36 cellular contexts compared by ENCODE assay signal in the genomic region with DNA sequence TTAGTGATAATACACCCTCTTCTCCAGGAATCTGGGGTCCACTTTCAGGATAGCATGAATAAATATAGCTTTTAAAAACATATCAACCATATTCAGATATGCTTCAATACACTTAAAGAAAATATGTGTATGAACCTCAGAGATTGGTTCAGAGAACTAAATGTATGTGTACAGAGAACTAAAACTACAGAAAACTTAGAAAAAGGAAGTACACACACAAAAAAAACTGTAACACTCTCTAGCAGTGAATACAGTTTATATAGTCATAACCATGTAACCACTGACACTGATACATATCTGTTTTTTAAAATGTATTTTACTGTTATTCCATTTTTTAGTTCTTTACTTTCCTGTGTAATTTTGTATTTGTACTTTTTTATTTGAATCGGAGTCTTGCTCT.
"Had no signal": no experiment of that assay in that cellular context is flagged by ENCODE, and none has a peak within 500 bp of the region (broad histone marks: within the 10 kb centered on the region; RNA-seq: fewer than 3 reads in every experiment).

No MANE protein-coding gene starts in this region.

- H3K9me3 Mint-ChIP-seq: activated naive CD4-positive, alpha-beta T cell treated with anti-CD3 and anti-CD28 coated beads, Interleukin-2, amount 50 U/mL, for 24 hours; activated naive CD8-positive, alpha-beta T cell treated with anti-CD3 and anti-CD28 coated beads, Interleukin-2, amount 10 ng/mL, durations not matched to agents 7 days and 5 days; activated naive CD8-positive, alpha-beta T cell treated with anti-CD3 and anti-CD28 coated beads, Interleukin-2, amount 50 U/mL, for 24 hours; activated T-cell treated with anti-CD3 and anti-CD28 coated beads, Interleukin-2, amount 50 U/mL, for 24 hours; activated T-helper 2 cell treated with anti-CD3 and anti-CD28 coated beads, Interferon-gamma antibody, Interleukin-2, Interleukin-4, amounts not matched to agents 10 μg/mL and 5 μg/mL and 100 μg/mL, durations not matched to agents 14 hours and 24 hours and 36 hours; central memory CD8-positive, alpha-beta T cell; T-helper 1 cell treated with Interleukin-12 subunit alpha and Interleukin-12 subunit beta and Interleukin-4 antibody, amounts not matched to agents 30 μg/mL and 1 μg/mL, for 36 hours had no signal

- H3K4me1 Mint-ChIP-seq: activated CD4-positive, alpha-beta memory T cell treated with anti-CD3 and anti-CD28 coated beads, Interleukin-2, amount 10 ng/mL, durations not matched to agents 7 days and 5 days; activated CD4-positive, alpha-beta T cell treated with anti-CD3 and anti-CD28 coated beads for 36 hours; activated CD4-positive, alpha-beta T cell treated with anti-CD3 and anti-CD28 coated beads, Interleukin-2, amount 10 ng/mL, durations not matched to agents 7 days and 5 days; activated CD8-positive, alpha-beta memory T cell treated with anti-CD3 and anti-CD28 coated beads, Interleukin-2, amount 10 ng/mL, durations not matched to agents 7 days and 5 days; activated naive CD8-positive, alpha-beta T cell treated with anti-CD3 and anti-CD28 coated beads, Interleukin-2, amount 10 ng/mL, durations not matched to agents 7 days and 5 days; brain; central memory CD8-positive, alpha-beta T cell had no signal

- H3K27ac Mint-ChIP-seq: activated CD4-positive, alpha-beta memory T cell treated with anti-CD3 and anti-CD28 coated beads, Interleukin-2, amount 10 ng/mL, durations not matched to agents 7 days and 5 days; activated CD4-positive, alpha-beta T cell treated with anti-CD3 and anti-CD28 coated beads for 36 hours; activated CD4-positive, alpha-beta T cell treated with anti-CD3 and anti-CD28 coated beads, Interleukin-2, amount 10 ng/mL, durations not matched to agents 7 days and 5 days; activated CD8-positive, alpha-beta memory T cell treated with anti-CD3 and anti-CD28 coated beads, Interleukin-2, amount 10 ng/mL, durations not matched to agents 7 days and 5 days; activated CD8-positive, alpha-beta T cell treated with anti-CD3 and anti-CD28 coated beads, Interleukin-2, amount 10 ng/mL, durations not matched to agents 7 days and 5 days; activated naive CD4-positive, alpha-beta T cell treated with anti-CD3 and anti-CD28 coated beads, Interleukin-2, amount 10 ng/mL, durations not matched to agents 7 days and 5 days; activated naive CD4-positive, alpha-beta T cell treated with anti-CD3 and anti-CD28 coated beads, Interleukin-2, amount 50 U/mL, for 24 hours; activated naive CD8-positive, alpha-beta T cell; activated naive CD8-positive, alpha-beta T cell treated with anti-CD3 and anti-CD28 coated beads, Interleukin-2, amount 10 ng/mL, durations not matched to agents 7 days and 5 days; activated naive CD8-positive, alpha-beta T cell treated with anti-CD3 and anti-CD28 coated beads, Interleukin-2, amount 50 U/mL, for 24 hours; activated T-cell treated with anti-CD3 and anti-CD28 coated beads, Interleukin-2, amount 50 U/mL, for 24 hours; activated T-helper 2 cell treated with anti-CD3 and anti-CD28 coated beads, Interferon-gamma antibody, Interleukin-2, Interleukin-4, amounts not matched to agents 10 μg/mL and 5 μg/mL and 100 μg/mL, durations not matched to agents 14 hours and 24 hours and 36 hours; brain; T-helper 1 cell treated with Interleukin-12 subunit alpha and Interleukin-12 subunit beta and Interleukin-4 antibody, amounts not matched to agents 30 μg/mL and 1 μg/mL, for 36 hours; T-helper 2 cell treated with Interferon-gamma antibody and Interleukin-4, amounts not matched to agents 5 μg/mL and 100 μg/mL, for 36 hours had no signal

- H3K36me3 Mint-ChIP-seq: activated CD8-positive, alpha-beta memory T cell treated with anti-CD3 and anti-CD28 coated beads, Interleukin-2, amount 10 ng/mL, durations not matched to agents 7 days and 5 days; activated naive CD4-positive, alpha-beta T cell treated with anti-CD3 and anti-CD28 coated beads, Interleukin-2, amount 10 ng/mL, durations not matched to agents 7 days and 5 days; activated naive CD8-positive, alpha-beta T cell; brain had no signal

- H3K27me3 Mint-ChIP-seq: activated CD4-positive, alpha-beta memory T cell treated with anti-CD3 and anti-CD28 coated beads, Interleukin-2, amount 10 ng/mL, durations not matched to agents 7 days and 5 days; activated CD4-positive, alpha-beta T cell treated with anti-CD3 and anti-CD28 coated beads for 36 hours; activated CD4-positive, alpha-beta T cell treated with anti-CD3 and anti-CD28 coated beads, Interleukin-2, amount 10 ng/mL, durations not matched to agents 7 days and 5 days; activated CD8-positive, alpha-beta memory T cell treated with anti-CD3 and anti-CD28 coated beads, Interleukin-2, amount 10 ng/mL, durations not matched to agents 7 days and 5 days; activated naive CD4-positive, alpha-beta T cell treated with anti-CD3 and anti-CD28 coated beads, Interleukin-2, amount 10 ng/mL, durations not matched to agents 7 days and 5 days; activated naive CD4-positive, alpha-beta T cell treated with anti-CD3 and anti-CD28 coated beads, Interleukin-2, amount 50 U/mL, for 24 hours; activated naive CD8-positive, alpha-beta T cell; activated naive CD8-positive, alpha-beta T cell treated with anti-CD3 and anti-CD28 coated beads, Interleukin-2, amount 10 ng/mL, durations not matched to agents 7 days and 5 days; activated naive CD8-positive, alpha-beta T cell treated with anti-CD3 and anti-CD28 coated beads, Interleukin-2, amount 50 U/mL, for 24 hours; activated T-cell treated with anti-CD3 and anti-CD28 coated beads, Interleukin-2, amount 50 U/mL, for 24 hours; brain; central memory CD8-positive, alpha-beta T cell had no signal

- H3K4me3 ChIP-seq: ascending aorta, cardiac muscle cell had no signal

- H3K27ac ChIP-seq: ascending aorta, cardiac muscle cell, VCaP had no signal

- H3K27me3 ChIP-seq: ascending aorta, cardiac muscle cell had no signal

- H3K4me3 Mint-ChIP-seq: activated CD4-positive, alpha-beta memory T cell treated with anti-CD3 and anti-CD28 coated beads, Interleukin-2, amount 10 ng/mL, durations not matched to agents 7 days and 5 days; activated CD4-positive, alpha-beta T cell treated with anti-CD3 and anti-CD28 coated beads for 36 hours; activated CD4-positive, alpha-beta T cell treated with anti-CD3 and anti-CD28 coated beads, Interleukin-2, amount 10 ng/mL, durations not matched to agents 7 days and 5 days; activated CD8-positive, alpha-beta memory T cell treated with anti-CD3 and anti-CD28 coated beads, Interleukin-2, amount 10 ng/mL, durations not matched to agents 7 days and 5 days; activated CD8-positive, alpha-beta T cell treated with anti-CD3 and anti-CD28 coated beads, Interleukin-2, amount 10 ng/mL, durations not matched to agents 7 days and 5 days; activated naive CD4-positive, alpha-beta T cell treated with anti-CD3 and anti-CD28 coated beads, Interleukin-2, amount 10 ng/mL, durations not matched to agents 7 days and 5 days; activated naive CD4-positive, alpha-beta T cell treated with anti-CD3 and anti-CD28 coated beads, Interleukin-2, amount 50 U/mL, for 24 hours; activated naive CD8-positive, alpha-beta T cell; activated naive CD8-positive, alpha-beta T cell treated with anti-CD3 and anti-CD28 coated beads, Interleukin-2, amount 10 ng/mL, durations not matched to agents 7 days and 5 days; activated naive CD8-positive, alpha-beta T cell treated with anti-CD3 and anti-CD28 coated beads, Interleukin-2, amount 50 U/mL, for 24 hours; activated T-cell treated with anti-CD3 and anti-CD28 coated beads, Interleukin-2, amount 50 U/mL, for 24 hours; brain; central memory CD8-positive, alpha-beta T cell; T-helper 1 cell treated with Interleukin-12 subunit alpha and Interleukin-12 subunit beta and Interleukin-4 antibody, amounts not matched to agents 30 μg/mL and 1 μg/mL, for 36 hours; T-helper 2 cell treated with Interferon-gamma antibody and Interleukin-4, amounts not matched to agents 5 μg/mL and 100 μg/mL, for 36 hours had no signal

- H3K9me3 ChIP-seq: ascending aorta had no signal

- H3K36me3 ChIP-seq: ascending aorta, cardiac muscle cell had no signal

- FAIRE-seq: bronchial epithelial cell, TTC549 had no signal

- DNase-seq: activated CD4-positive, alpha-beta memory T cell treated with anti-CD3 and anti-CD28 coated beads, Interleukin-2, amount 10 ng/mL, durations not matched to agents 7 days and 5 days; activated CD4-positive, alpha-beta T cell treated with anti-CD3 and anti-CD28 coated beads for 1 hour; activated CD4-positive, alpha-beta T cell treated with anti-CD3 and anti-CD28 coated beads for 36 hours; activated CD4-positive, alpha-beta T cell treated with anti-CD3 and anti-CD28 coated beads for 48 hours; activated CD4-positive, alpha-beta T cell treated with anti-CD3 and anti-CD28 coated beads, Interleukin-2, amount 10 ng/mL, durations not matched to agents 7 days and 5 days; activated CD4-positive, alpha-beta T cell treated with anti-CD3 and anti-CD28 coated beads, Interleukin-2, amount 50 U/mL, for 48 hours; activated CD4-positive, CD25-positive, alpha-beta regulatory T cell; activated CD8-positive, alpha-beta memory T cell treated with anti-CD3 and anti-CD28 coated beads for 24 hours; activated CD8-positive, alpha-beta memory T cell treated with anti-CD3 and anti-CD28 coated beads, Interleukin-2, amount 10 ng/mL, durations not matched to agents 7 days and 5 days; activated CD8-positive, alpha-beta memory T cell treated with anti-CD3 and anti-CD28 coated beads, Interleukin-2, amount 50 U/mL, for 48 hours; activated CD8-positive, alpha-beta T cell treated with anti-CD3 and anti-CD28 coated beads, Interleukin-2, amount 10 ng/mL, durations not matched to agents 7 days and 5 days; activated effector memory CD4-positive, alpha-beta T cell treated with Interleukin-2 at 50 U/mL for 16 hours; activated gamma-delta T cell; activated naive CD4-positive, alpha-beta T cell treated with anti-CD3 and anti-CD28 coated beads, Interleukin-2, amount 10 ng/mL, durations not matched to agents 7 days and 5 days; activated naive CD4-positive, alpha-beta T cell treated with Interleukin-2 at 50 U/mL for 16 hours; activated naive CD8-positive, alpha-beta T cell treated with anti-CD3 and anti-CD28 coated beads, Interleukin-2, amount 10 ng/mL, durations not matched to agents 7 days and 5 days; activated naive CD8-positive, alpha-beta T cell treated with anti-CD3 and anti-CD28 coated beads, Interleukin-2, amount 50 U/mL, for 24 hours; activated T-cell treated with anti-CD3 and anti-CD28 coated beads, Interleukin-2, amount 50 U/mL, for 24 hours; activated T-cell treated with anti-CD3 and anti-CD28 coated beads, Interleukin-2, amount 50 U/mL, for 48 hours; amygdala; anterior cingulate cortex; caudate nucleus; cerebellar nuclear complex; T-helper 9 cell had no signal

- H3K4me1 ChIP-seq: ascending aorta had no signal
